11 cellular contexts compared by ENCODE assay signal in genomic region chr4:165440415-165440882, GRCh38.
DNase-seq lines count a peak whose midpoint lies in the region; ATAC-seq and TF ChIP-seq lines count a peak whose summit lies in the region.
"Had no signal": no experiment of that assay in that cellular context is flagged by ENCODE, and none has a peak within 500 bp of the region (broad histone marks: within the 10 kb centered on the region; RNA-seq: fewer than 3 reads in every experiment).

No MANE protein-coding gene starts in this region.

- no peaks in the 10 kb centered on the region for H3K4me1 Mint-ChIP-seq in activated T-helper 1 cell treated with anti-CD3 and anti-CD28 coated beads, Interleukin-12 subunit alpha, Interleukin-12 subunit beta, Interleukin-2, Interleukin-4 antibody, amounts not matched to agents 30 ng/mL and 10 ng/mL and 1 ng/mL, durations not matched to agents 14 hours and 24 hours and 36 hours (ENCODE audit: low read depth)

- no peaks in the 10 kb centered on the region for H3K9me3 Mint-ChIP-seq in activated T-helper 1 cell treated with anti-CD3 and anti-CD28 coated beads, Interleukin-12 subunit alpha, Interleukin-12 subunit beta, Interleukin-2, Interleukin-4 antibody, amounts not matched to agents 30 ng/mL and 10 ng/mL and 1 ng/mL, durations not matched to agents 14 hours and 24 hours and 36 hours

- H3K36me3 Mint-ChIP-seq in activated T-helper 1 cell treated with anti-CD3 and anti-CD28 coated beads, Interleukin-12 subunit alpha, Interleukin-12 subunit beta, Interleukin-2, Interleukin-4 antibody, amounts not matched to agents 30 ng/mL and 10 ng/mL and 1 ng/mL, durations not matched to agents 14 hours and 24 hours and 36 hours (ENCODE audit: low read depth): no peaks in the 10 kb centered on the region

- H3K9me3 ChIP-seq in HAP-1: no peaks in the 10 kb centered on the region
- H3K9me3 ChIP-seq: lower lobe of right lung had no signal

- H3K27ac Mint-ChIP-seq in activated T-helper 1 cell treated with anti-CD3 and anti-CD28 coated beads, Interleukin-12 subunit alpha, Interleukin-12 subunit beta, Interleukin-2, Interleukin-4 antibody, amounts not matched to agents 30 ng/mL and 10 ng/mL and 1 ng/mL, durations not matched to agents 14 hours and 24 hours and 36 hours: no peak overlapping the region

- H3K27me3 Mint-ChIP-seq in activated T-helper 1 cell treated with anti-CD3 and anti-CD28 coated beads, Interleukin-12 subunit alpha, Interleukin-12 subunit beta, Interleukin-2, Interleukin-4 antibody, amounts not matched to agents 30 ng/mL and 10 ng/mL and 1 ng/mL, durations not matched to agents 14 hours and 24 hours and 36 hours (ENCODE audit: insufficient read depth): peaks cover 2% of the 10 kb centered on the region

- no peaks in the 10 kb centered on the region for H3K27me3 ChIP-seq in HAP-1 (ENCODE audit: low read depth)

- in situ Hi-C loops in HAP-1 (cut with MboI; ENCODE audit: low sequenced_read_pairs): no loop called here

- no peak overlapping the region for H3K4me3 ChIP-seq in HAP-1
- H3K4me3 ChIP-seq: lower lobe of right lung had no signal

- H3K4me3 Mint-ChIP-seq in activated T-helper 1 cell treated with anti-CD3 and anti-CD28 coated beads, Interleukin-12 subunit alpha, Interleukin-12 subunit beta, Interleukin-2, Interleukin-4 antibody, amounts not matched to agents 30 ng/mL and 10 ng/mL and 1 ng/mL, durations not matched to agents 14 hours and 24 hours and 36 hours: no peak overlapping the region

- intact Hi-C loops in activated T-helper 1 cell treated with anti-CD3 and anti-CD28 coated beads, Interleukin-12 subunit alpha, Interleukin-12 subunit beta, Interleukin-2, Interleukin-4 antibody, amounts not matched to agents 30 ng/mL and 10 ng/mL and 1 ng/mL, durations not matched to agents 14 hours and 24 hours and 36 hours (cut with micrococcal nuclease): no loop called here

- no peak for ATAC-seq in GM18907 (IDR thresholded peaks at IDR 0.05; ENCODE audit: unreplicated experiment)

- peak; percentile 37 to 38 for DNase-seq in HAP-1 (ENCODE audit: low spot score in 2 of 2)
- peak; percentile 32 for DNase-seq in fibroblast of gingiva (ENCODE audit: low read depth)
- DNase-seq in renal cortical epithelial cell (ENCODE audit: low read depth): peak; percentile 92
- no peak for DNase-seq in SKM-1 (lab: John Stamatoyannopoulos, UW; ENCODE audit: unreplicated experiment)
- no peak for DNase-seq in cerebellar nuclear complex (lab: John Stamatoyannopoulos, UW)
- no peak for DNase-seq in activated T-helper 1 cell treated with anti-CD3 and anti-CD28 coated beads, Interleukin-12 subunit alpha, Interleukin-12 subunit beta, Interleukin-2, Interleukin-4 antibody, amounts not matched to agents 30 ng/mL and 10 ng/mL and 1 ng/mL, durations not matched to agents 14 hours and 24 hours and 36 hours (ENCODE audit: low spot score)
- DNase-seq: activated effector memory CD4-positive, alpha-beta T cell treated with anti-CD3 and anti-CD28 coated beads, Interleukin-2, amount 50 U/mL, for 16 hours; lower lobe of right lung; T-helper 9 cell had no signal

- H3K4me1 ChIP-seq in HAP-1: peaks cover 11% of the 10 kb centered on the region; the same call in 1 of the 2 replicates
- H3K4me1 ChIP-seq: lower lobe of right lung had no signal

- no peaks in the 10 kb centered on the region for H3K36me3 ChIP-seq in HAP-1 (replicated peaks)
- H3K36me3 ChIP-seq: lower lobe of right lung had no signal

TF ChIP-seq in PFSK-1, 5 proteins besides CTCF, POLR2A, EP300 and RAD21:
- peak; percentile 28; the same call in 1 of the 2 replicates for TF ChIP-seq TAF1 (IDR thresholded peaks at IDR 0.05; ENCODE audit: borderline replicate concordance, insufficient read depth, low read length)
- TF ChIP-seq POLR2AphosphoS5 (IDR thresholded peaks at IDR 0.05; ENCODE audit: low read depth, low read length): no peak
- TF ChIP-seq REST (IDR thresholded peaks at IDR 0.05; ENCODE audit: insufficient read depth in 1 of 2, low read depth in 2 of 2, low read length in 2 of 2): no peak
- no peak for TF ChIP-seq SIN3A (IDR thresholded peaks at IDR 0.05; ENCODE audit: borderline replicate concordance, insufficient read depth, low read length)

Comparison
In these comparisons a context has a peak if more than half of its experiments do, and no peak if none do; other contexts are left out.
1. DNase-seq: peak in HAP-1 (2 of 2), fibroblast of gingiva (single experiment) and renal cortical epithelial cell (single experiment); none in SKM-1 (single experiment), cerebellar nuclear complex (0 of 2) and activated T-helper 1 cell treated with anti-CD3 and anti-CD28 coated beads, Interleukin-12 subunit alpha, Interleukin-12 subunit beta, Interleukin-2, Interleukin-4 antibody, amounts not matched to agents 30 ng/mL and 10 ng/mL and 1 ng/mL, durations not matched to agents 14 hours and 24 hours and 36 hours (single experiment).